ENCODE assay signal across 8 cellular contexts in genomic region chr13:113951246-113951999, GRCh38.
DNase-seq lines count a peak whose midpoint lies in the region; ATAC-seq and TF ChIP-seq lines count a peak whose summit lies in the region.

No MANE protein-coding gene starts in this region.

- DNase-seq in C1 segment of cervical spinal cord (lab: John Stamatoyannopoulos, UW) (peak in 11 of 14 donors; percentile 24 to 75 (median 54)), UCSD-AML1 (lab: John Stamatoyannopoulos, UW; ENCODE audit: unreplicated experiment) (peak; percentile 84), cerebellar cortex (ENCODE audit: low spot score) (peak; percentile 38)
- DNase-seq in stimulated activated CD4-positive, alpha-beta T cell treated with anti-CD3 and anti-CD28 coated beads, Interleukin-2, amount 100 ng/mL, for 24 hours: peak; percentile 71 to 72

- peak; percentile 71 for TF ChIP-seq RAD21 in Ishikawa (IDR thresholded peaks at IDR 0.05; ENCODE audit: low read depth)

- H3K27me3 ChIP-seq in layer of hippocampus (ENCODE audit: control insufficient read depth, insufficient read depth, low read length): no peaks in the 10 kb centered on the region

- ATAC-seq in GM19372 (IDR thresholded peaks at IDR 0.05; ENCODE audit: low read depth, unreplicated experiment) (peak; percentile 76), HG03565 (IDR thresholded peaks at IDR 0.05; ENCODE audit: unreplicated experiment) (no peak)

- H3K27ac ChIP-seq in layer of hippocampus (ENCODE audit: low read depth, low read length): peak overlapping the region; percentile 36

- TF ChIP-seq EP300 in Ishikawa (IDR thresholded peaks at IDR 0.05; ENCODE audit: borderline replicate concordance): no peak

TF ChIP-seq in Ishikawa, 13 proteins besides CTCF, POLR2A, EP300 and RAD21:
- no peak for TF ChIP-seq ZBTB7A (IDR thresholded peaks at IDR 0.05; ENCODE audit: low read depth)
- TF ChIP-seq EGR1 (IDR thresholded peaks at IDR 0.05): no peak
- no peak for TF ChIP-seq CEBPB (IDR thresholded peaks at IDR 0.05)
- no peak for TF ChIP-seq TEAD4 (IDR thresholded peaks at IDR 0.05)
- no peak for TF ChIP-seq MAX (IDR thresholded peaks at IDR 0.05)
- no peak for TF ChIP-seq NFIC (IDR thresholded peaks at IDR 0.05)
- peak; percentile 85 for TF ChIP-seq REST (IDR thresholded peaks at IDR 0.05; ENCODE audit: low read depth)
